In genomic region chr9:33081128-33081851, GRCh38 we compare ENCODE assay signal across 8 cellular contexts. TPM values are rescaled to one million over a fixed set of nuclear protein-coding genes. Genes with fewer than 3 reads are reported as not detected.
DNase-seq lines count a peak whose midpoint lies in the region; ATAC-seq, FAIRE-seq and TF ChIP-seq lines count a peak whose summit lies in the region.

No MANE protein-coding gene starts in this region.

- H3K9me3 Mint-ChIP-seq in stimulated activated memory B cell treated with anti-CD40 and anti-IgM and Interleukin-4, amounts not matched to agents 10 μg/mL and 1 μg/mL and 100 μg/mL, for 72 hours: no peaks in the 10 kb centered on the region

- no peaks in the 10 kb centered on the region for H3K27me3 Mint-ChIP-seq in stimulated activated memory B cell treated with anti-CD40 and anti-IgM and Interleukin-4, amounts not matched to agents 10 μg/mL and 1 μg/mL and 100 μg/mL, for 72 hours

- no peak overlapping the region for H3K27ac Mint-ChIP-seq in stimulated activated memory B cell treated with anti-CD40 and anti-IgM and Interleukin-4, amounts not matched to agents 10 μg/mL and 1 μg/mL and 100 μg/mL, for 72 hours

- ATAC-seq in GM18861 (IDR thresholded peaks at IDR 0.05; ENCODE audit: unreplicated experiment): peak; percentile 45
- peak; percentile 52 for ATAC-seq in stimulated activated memory B cell treated with anti-CD40 and anti-IgM and Interleukin-4, amounts not matched to agents 10 μg/mL and 1 μg/mL and 100 μg/mL, for 72 hours

- no peaks in the 10 kb centered on the region for H3K36me3 Mint-ChIP-seq in stimulated activated memory B cell treated with anti-CD40 and anti-IgM and Interleukin-4, amounts not matched to agents 10 μg/mL and 1 μg/mL and 100 μg/mL, for 72 hours

- DNase-seq in AG08395 (ENCODE audit: low spot score) (peak; percentile 85), HTR-8/SVneo (ENCODE audit: insufficient read length, low spot score) (peak; percentile 71), NOMO-1 (lab: John Stamatoyannopoulos, UW; ENCODE audit: unreplicated experiment in 2 of 2) (peak; percentile 78 to 92), epithelial cell of esophagus (ENCODE audit: low read depth) (peak; percentile 85), mucosa of gallbladder (ENCODE audit: low spot score) (peak; percentile 78)
- DNase-seq in activated CD8-positive, alpha-beta memory T cell treated with anti-CD3 and anti-CD28 coated beads, Interleukin-2, amount 50 U/mL, for 24 hours (ENCODE audit: extremely low read depth): peak; percentile 24

- TF ChIP-seq CTCF in epithelial cell of esophagus (IDR thresholded peaks at IDR 0.05; ENCODE audit: insufficient read depth, low read depth, low read length, missing control alignments): peak; percentile 73

- H3K4me3 ChIP-seq in epithelial cell of esophagus (ENCODE audit: low read length): peak overlapping the region; percentile 44

- peaks cover 40% of the 10 kb centered on the region for H3K4me1 Mint-ChIP-seq in stimulated activated memory B cell treated with anti-CD40 and anti-IgM and Interleukin-4, amounts not matched to agents 10 μg/mL and 1 μg/mL and 100 μg/mL, for 72 hours

- no peak overlapping the region for H3K4me3 Mint-ChIP-seq in stimulated activated memory B cell treated with anti-CD40 and anti-IgM and Interleukin-4, amounts not matched to agents 10 μg/mL and 1 μg/mL and 100 μg/mL, for 72 hours

- no peak for FAIRE-seq in HTR-8/SVneo (lab: Jason Lieb, UNC)

RNA-seq across cellular contexts. Expression of gene SMU1, which starts 4.8 kb away (rescaled TPM):
- total RNA-seq in mucosa of gallbladder: 20.6 TPM

RNA-seq across cellular contexts. Expression of gene DNAJA1, which starts 56.2 kb away (rescaled TPM):
- 96.7 TPM for total RNA-seq in mucosa of gallbladder

Comparison
In these comparisons a context has a peak if more than half of its experiments do, and no peak if none do; other contexts are left out.
1. Peak in every context shown above with its lines: DNase-seq, ATAC-seq and H3K4me3 ChIP-seq.
2. DNase-seq: peak in every context shown above with its lines; median percentile 85 in AG08395; 85 in NOMO-1; 85 in epithelial cell of esophagus; 78 in mucosa of gallbladder; 71 in HTR-8/SVneo; 24 in activated CD8-positive, alpha-beta memory T cell treated with anti-CD3 and anti-CD28 coated beads, Interleukin-2, amount 50 U/mL, for 24 hours.